ENCODE assay signal across 8 cellular contexts in the genomic region with DNA sequence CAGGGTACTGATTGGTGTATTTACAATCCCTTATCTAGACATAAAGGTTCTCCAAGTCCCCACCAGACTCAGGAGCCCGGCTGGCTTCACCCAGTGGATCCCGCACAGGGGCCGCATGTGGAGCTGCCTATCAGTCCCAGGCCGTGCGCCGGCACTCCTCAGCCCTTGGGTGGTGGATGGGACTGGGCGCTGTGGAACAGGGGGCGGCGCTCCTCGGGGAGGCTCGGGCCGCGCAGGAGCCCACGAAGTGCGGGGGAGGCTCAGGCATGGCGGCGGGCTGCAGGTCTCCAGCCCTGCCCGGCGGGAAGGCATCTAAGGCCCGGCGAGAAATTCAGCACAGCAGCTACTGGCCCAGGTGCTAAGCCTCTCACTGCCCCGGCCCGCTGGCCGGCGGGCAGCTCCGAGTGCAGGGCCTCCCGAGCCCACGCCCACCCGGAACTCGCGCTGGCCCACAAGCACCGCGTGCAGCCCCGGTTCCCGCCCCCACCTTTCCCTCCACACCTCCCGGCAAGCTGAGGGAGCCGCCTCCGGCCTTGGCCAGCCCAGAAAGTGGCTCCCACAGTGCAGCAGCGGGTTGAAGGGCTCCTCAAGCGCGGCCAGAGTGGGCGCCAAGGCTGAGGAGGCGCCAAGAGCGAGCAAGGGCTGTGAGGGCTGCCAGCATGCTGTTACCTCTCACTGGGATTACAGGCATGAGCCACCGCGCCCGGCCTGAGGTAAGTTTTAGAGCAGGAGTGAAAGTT. TPM values are rescaled to one million over a fixed set of nuclear protein-coding genes. Genes with fewer than 3 reads are reported as not detected.
"Had no signal": no experiment of that assay in that cellular context is flagged by ENCODE, and none has a peak within 500 bp of the region (broad histone marks: within the 10 kb centered on the region; RNA-seq: fewer than 3 reads in every experiment).

No MANE protein-coding gene starts in this region.

- H3K4me2 ChIP-seq: GM23338 had no signal

- H3K4me3 ChIP-seq: GM23338, K562 had no signal

- FAIRE-seq: H1, H54, HTR-8/SVneo, K562 had no signal

- H2AFZ ChIP-seq: GM23338 had no signal

- DNase-seq: H9, HCEC 1CT, IMR-90 had no signal

- ATAC-seq: GM23338, K562 had no signal

RNA-seq across cellular contexts. Expression of a gene that starts 60.0 kb away (rescaled TPM):
- total RNA-seq: GM23338, H1, H9, IMR-90, K562 had no signal
- polyA plus RNA-seq: GM23338, H1, IMR-90, K562 had no signal
